9 cellular contexts compared by ENCODE assay signal in genomic region chr17:79923974-79924638, GRCh38.
A peak's percentile ranks its signal among the peaks of the same experiment; 100 is the strongest.
DNase-seq lines count a peak whose midpoint lies in the region; ATAC-seq lines count a peak whose summit lies in the region.
"Had no signal": no experiment of that assay in that cellular context is flagged by ENCODE, and none has a peak within 500 bp of the region (broad histone marks: within the 10 kb centered on the region; RNA-seq: fewer than 3 reads in every experiment).

No MANE protein-coding gene starts in this region.

- H2AK5ac ChIP-seq in mesenchymal stem cell (ENCODE audit: low read length, severe bottlenecking) = no peak overlapping the region

- peaks cover 4% of the 10 kb centered on the region for H3K27me3 Mint-ChIP-seq in activated naive CD8-positive, alpha-beta T cell treated with anti-CD3 and anti-CD28 coated beads, Interleukin-2, amount 50 U/mL, for 24 hours

- no peaks in the 10 kb centered on the region for H3K9me3 ChIP-seq in mesenchymal stem cell (ENCODE audit: control insufficient read depth, low read length)

- 57% methylated on average over 16 of the region's 16 CpGs for WGBS in mesenchymal stem cell

- H3K4me3 ChIP-seq in mesenchymal stem cell (ENCODE audit: insufficient read depth in 1 of 2, low read depth in 1 of 2, low read length in 2 of 2) = no peak overlapping the region

- H3K27ac ChIP-seq in mesenchymal stem cell (ENCODE audit: low read length, poor library complexity, severe bottlenecking) = no peak overlapping the region
- H3K27ac ChIP-seq: parathyroid adenoma had no signal

- no peak overlapping the region for H3K4me2 ChIP-seq in mesenchymal stem cell (ENCODE audit: low read length, poor library complexity, severe bottlenecking)

- no peaks in the 10 kb centered on the region for H3K79me1 ChIP-seq in mesenchymal stem cell (replicated peaks; ENCODE audit: low read length, poor library complexity, severe bottlenecking)

- H4K91ac ChIP-seq in mesenchymal stem cell (ENCODE audit: low read length) = peak overlapping the region; percentile 43

- H2BK5ac ChIP-seq in mesenchymal stem cell (ENCODE audit: low read depth, low read length, poor library complexity, severe bottlenecking) = no peak overlapping the region

- H3K14ac ChIP-seq in mesenchymal stem cell (ENCODE audit: low read length in 2 of 2) = no peak overlapping the region

- H3K27me3 ChIP-seq in mesenchymal stem cell (ENCODE audit: control insufficient read depth in 1 of 2, insufficient read depth in 1 of 2, low read length in 2 of 2) = peaks cover 67 to 89% of the 10 kb centered on the region in 2 experiments

- H2BK12ac ChIP-seq in mesenchymal stem cell (ENCODE audit: low read length in 2 of 2) = no peak overlapping the region

- H2BK15ac ChIP-seq in mesenchymal stem cell (ENCODE audit: low read depth, poor library complexity, severe bottlenecking) = peak overlapping the region; percentile 46

- H3K36me3 Mint-ChIP-seq in activated naive CD8-positive, alpha-beta T cell treated with anti-CD3 and anti-CD28 coated beads, Interleukin-2, amount 50 U/mL, for 24 hours (ENCODE audit: low read depth) = no peaks in the 10 kb centered on the region

- no peak overlapping the region for H3K4me3 Mint-ChIP-seq in activated naive CD8-positive, alpha-beta T cell treated with anti-CD3 and anti-CD28 coated beads, Interleukin-2, amount 50 U/mL, for 24 hours

- H2BK120ac ChIP-seq in mesenchymal stem cell (ENCODE audit: low read depth, low read length) = no peak overlapping the region

- H3K36me3 ChIP-seq in mesenchymal stem cell (ENCODE audit: control insufficient read depth in 1 of 2, insufficient read depth in 2 of 2, low read depth in 1 of 2, low read length in 2 of 2) = no peaks in the 10 kb centered on the region

- H2AFZ ChIP-seq in mesenchymal stem cell (ENCODE audit: low read depth, low read length) = no peak overlapping the region
- H2AFZ ChIP-seq: parathyroid adenoma had no signal

- ATAC-seq in activated naive CD8-positive, alpha-beta T cell treated with anti-CD3 and anti-CD28 coated beads, Interleukin-2, amount 50 U/mL, for 24 hours = no peak
- no peak for ATAC-seq in GM21526 (IDR thresholded peaks at IDR 0.05; ENCODE audit: low FRiP score, unreplicated experiment)
- ATAC-seq in HG02840 (IDR thresholded peaks at IDR 0.05; ENCODE audit: low FRiP score, unreplicated experiment) = no peak

- no peak overlapping the region for H3K18ac ChIP-seq in mesenchymal stem cell (ENCODE audit: low read depth in 1 of 2, low read length in 2 of 2)

- H3K27ac Mint-ChIP-seq in activated naive CD8-positive, alpha-beta T cell treated with anti-CD3 and anti-CD28 coated beads, Interleukin-2, amount 50 U/mL, for 24 hours = no peak overlapping the region

- peak; percentile 11 for DNase-seq in SIG-M5 treated with dmso at 0.1 percent for 504 hours (lab: John Stamatoyannopoulos, UW; ENCODE audit: unreplicated experiment)
- DNase-seq in SIG-M5 (lab: John Stamatoyannopoulos, UW) = no peak
- peak; percentile 20 to 74 for DNase-seq in NCI-H526 (lab: John Stamatoyannopoulos, UW)
- peak; percentile 71 for DNase-seq in activated naive CD8-positive, alpha-beta T cell treated with anti-CD3 and anti-CD28 coated beads, Interleukin-2, amount 50 U/mL, for 24 hours
- peak; percentile 41 for DNase-seq in mesenchymal stem cell
- no peak for DNase-seq in DMS79 treated with DMSO at 0.1 percent for 48 hours (lab: John Stamatoyannopoulos, UW)

- no peak overlapping the region for H3K9ac ChIP-seq in mesenchymal stem cell (ENCODE audit: low read length)
- H3K9ac ChIP-seq: parathyroid adenoma had no signal

- H3K23ac ChIP-seq in mesenchymal stem cell (ENCODE audit: low read length in 2 of 2) = no peak overlapping the region

- H3K4me1 ChIP-seq in mesenchymal stem cell (ENCODE audit: control insufficient read depth, insufficient read depth, low read depth, low read length) = no peaks in the 10 kb centered on the region
- H3K4me1 ChIP-seq: parathyroid adenoma had no signal

- no peak overlapping the region for H3K4ac ChIP-seq in mesenchymal stem cell (ENCODE audit: low read depth in 1 of 2, low read length in 2 of 2)

- no peaks in the 10 kb centered on the region for H3K9me3 Mint-ChIP-seq in activated naive CD8-positive, alpha-beta T cell treated with anti-CD3 and anti-CD28 coated beads, Interleukin-2, amount 50 U/mL, for 24 hours

- no peak overlapping the region for H4K8ac ChIP-seq in mesenchymal stem cell (ENCODE audit: low read length)

- H3K4me1 Mint-ChIP-seq in activated naive CD8-positive, alpha-beta T cell treated with anti-CD3 and anti-CD28 coated beads, Interleukin-2, amount 50 U/mL, for 24 hours = peaks cover 26% of the 10 kb centered on the region

Comparison
In these comparisons a context has a peak if more than half of its experiments do, and no peak if none do; other contexts are left out.
1. DNase-seq: peak in SIG-M5 treated with dmso at 0.1 percent for 504 hours (single experiment), NCI-H526 (2 of 2), activated naive CD8-positive, alpha-beta T cell treated with anti-CD3 and anti-CD28 coated beads, Interleukin-2, amount 50 U/mL, for 24 hours (single experiment) and mesenchymal stem cell (single experiment); none in SIG-M5 (single experiment) and DMS79 treated with DMSO at 0.1 percent for 48 hours (single experiment).